14 cellular contexts compared by ENCODE assay signal in genomic region chr6:37492236-37493046, GRCh38. TPM values are rescaled to one million over a fixed set of nuclear protein-coding genes. Genes with fewer than 3 reads are reported as not detected.
DNase-seq lines count a peak whose midpoint lies in the region; ATAC-seq and TF ChIP-seq lines count a peak whose summit lies in the region.
"Had no signal": no experiment of that assay in that cellular context is flagged by ENCODE, and none has a peak within 500 bp of the region (broad histone marks: within the 10 kb centered on the region; RNA-seq: fewer than 3 reads in every experiment).

No MANE protein-coding gene starts in this region.

- H3K27ac Mint-ChIP-seq in H9 (peak overlapping the region; percentile 49 to 86 (median 66); a peak in 4 of 7 replicates), naive B cell (peak overlapping the region in 4 of 6 donors; percentile 24 to 66 (median 44))
- peak overlapping the region; percentile 56 for H3K27ac Mint-ChIP-seq in activated CD4-positive, alpha-beta memory T cell treated with anti-CD3 and anti-CD28 coated beads, Interleukin-2, amount 10 ng/mL, durations not matched to agents 7 days and 5 days

- intact Hi-C loops in gastrocnemius medialis (cut with DNase I; ENCODE audit: low total_unique reads), result no loop called here

- DNase-seq in NCI-H1436 (lab: John Stamatoyannopoulos, UW), result peak; percentile 54
- no peak for DNase-seq in NCI-H1436 treated with DMSO at 0.1 percent for 48 hours (lab: John Stamatoyannopoulos, UW)
- no peak for DNase-seq in H9
- no peak for DNase-seq in activated CD4-positive, alpha-beta memory T cell treated with anti-CD3 and anti-CD28 coated beads, Interleukin-2, amount 10 ng/mL, durations not matched to agents 7 days and 5 days
- DNase-seq in naive B cell, result no peak
- no peak for DNase-seq in activated gamma-delta T cell treated with Interleukin-2 at 50 U/mL for 16 hours
- no peak for DNase-seq in gastrocnemius medialis
- DNase-seq in suprapubic skin (ENCODE audit: low spot score in 2 of 2), result no peak
- DNase-seq: heart left ventricle, left ventricle myocardium inferior, occipital lobe, transverse colon had no signal

- H2AFZ ChIP-seq in H9 (ENCODE audit: low read length), result no peak overlapping the region

- no CpG with 5 or more reads among the region's 11 CpGs for WGBS in H9 (ENCODE audit: extremely low coverage, insufficient read length, low lambda C conversion rate)
- 55% methylated on average over 10 of the region's 11 CpGs for WGBS in suprapubic skin

- no peaks in the 10 kb centered on the region for H3K79me1 ChIP-seq in H9 (ENCODE audit: insufficient read depth, low read depth, low read length, poor library complexity, severe bottlenecking)

- H2AK5ac ChIP-seq in H9 (ENCODE audit: insufficient read length, low read length), result no peak overlapping the region

- no peak overlapping the region for H2BK20ac ChIP-seq in H9 (ENCODE audit: low read depth, low read length, poor library complexity, severe bottlenecking)

- no peak overlapping the region for H3K18ac ChIP-seq in H9 (ENCODE audit: insufficient read length, low read depth, low read length)

- TF ChIP-seq CTCF in H9 (conservative IDR thresholded peaks at IDR 0.05) (no peak), gastrocnemius medialis (IDR thresholded peaks at IDR 0.05 in 4 of 5, conservative IDR thresholded peaks at IDR 0.05 in 1 of 5) (no peak), suprapubic skin (IDR thresholded peaks at IDR 0.05) (no peak)

- H3K23me2 ChIP-seq in H9 (ENCODE audit: insufficient read length, low read depth, low read length, poor library complexity, severe bottlenecking), result no peaks in the 10 kb centered on the region

- H3K9me3 Mint-ChIP-seq in H9 (no peaks in the 10 kb centered on the region), naive B cell (no peaks in the 10 kb centered on the region)
- H3K9me3 Mint-ChIP-seq in activated CD4-positive, alpha-beta memory T cell treated with anti-CD3 and anti-CD28 coated beads, Interleukin-2, amount 10 ng/mL, durations not matched to agents 7 days and 5 days, result no peaks in the 10 kb centered on the region

- in situ Hi-C loops in gastrocnemius medialis (cut with MboI; ENCODE audit: low sequenced_read_pairs in 4 of 4), result loop anchor here in 3 of 4 donors (25.0 kb wide), 1 partner anchor 195 kb away; the partner anchor contains the start of gene MDGA1 (in 3 of the 3)

- H2BK120ac ChIP-seq in H9 (ENCODE audit: low read depth, low read length, poor library complexity, severe bottlenecking), result no peak overlapping the region

- H3K36me3 ChIP-seq in gastrocnemius medialis (no peaks in the 10 kb centered on the region), suprapubic skin (no peaks in the 10 kb centered on the region)
- H3K36me3 ChIP-seq: left ventricle myocardium inferior, transverse colon had no signal

- peak overlapping the region; percentile 19 for H3K4me2 ChIP-seq in H9 (ENCODE audit: insufficient read depth, insufficient read length, low read length)
- H3K4me2 ChIP-seq: KMS-11 had no signal

- H3K79me2 ChIP-seq in H9 (ENCODE audit: insufficient read depth, low read length), result no peaks in the 10 kb centered on the region

- peak overlapping the region in 1 of 2 experiments; percentile 45; a peak in 3 of 5 replicates for H3K4me3 Mint-ChIP-seq in H9
- H3K4me3 Mint-ChIP-seq in activated CD4-positive, alpha-beta memory T cell treated with anti-CD3 and anti-CD28 coated beads, Interleukin-2, amount 10 ng/mL, durations not matched to agents 7 days and 5 days, result no peak overlapping the region
- no peak overlapping the region for H3K4me3 Mint-ChIP-seq in naive B cell

- peaks cover 2% of the 10 kb centered on the region for H4K20me1 ChIP-seq in H9 (ENCODE audit: control insufficient read depth, insufficient read depth, insufficient read length)

- no peak for TF ChIP-seq EP300 in suprapubic skin (IDR thresholded peaks at IDR 0.05)

- H4K5ac ChIP-seq in H9 (ENCODE audit: insufficient read length, low read depth, low read length), result no peak overlapping the region

- H3K27me3 ChIP-seq in H9 (ENCODE audit: insufficient read depth, low read length) (no peaks in the 10 kb centered on the region), gastrocnemius medialis (no peaks in the 10 kb centered on the region), suprapubic skin (no peaks in the 10 kb centered on the region)
- H3K27me3 ChIP-seq: heart left ventricle, transverse colon had no signal

- H3K4me1 Mint-ChIP-seq in H9 (peaks cover 49 to 61% of the 10 kb centered on the region in 2 experiments), naive B cell (peaks cover 21 to 44% (median 35%) of the 10 kb centered on the region in 3 donors)
- H3K4me1 Mint-ChIP-seq in activated CD4-positive, alpha-beta memory T cell treated with anti-CD3 and anti-CD28 coated beads, Interleukin-2, amount 10 ng/mL, durations not matched to agents 7 days and 5 days, result peaks cover 83% of the 10 kb centered on the region

- H3K14ac ChIP-seq in H9 (ENCODE audit: insufficient read depth, low read length), result no peak overlapping the region

- no peak overlapping the region for H3K27ac ChIP-seq in H9 (ENCODE audit: insufficient read length, low read depth, low read length)
- no peak overlapping the region for H3K27ac ChIP-seq in gastrocnemius medialis
- no peak overlapping the region for H3K27ac ChIP-seq in suprapubic skin
- H3K27ac ChIP-seq: KMS-11, left ventricle myocardium inferior, transverse colon had no signal

- CTCF ChIA-PET in activated CD4-positive, alpha-beta memory T cell treated with anti-CD3 and anti-CD28 coated beads, Interleukin-2, amount 10 ng/mL, durations not matched to agents 7 days and 5 days (lab: Charles Lee), result interaction anchor here (0.5 to 2.9 kb wide), 5 partner anchors 10 to 195 kb away, joined by 3 to 16 read pairs (median 4); no protein-coding TSS in a partner anchor

- no peak overlapping the region for H3K9ac ChIP-seq in H9 (ENCODE audit: extremely low read depth, insufficient read length, low read length)
- H3K9ac ChIP-seq: KMS-11 had no signal

- no peak for TF ChIP-seq POLR2A in gastrocnemius medialis (IDR thresholded peaks at IDR 0.05)
- no peak for TF ChIP-seq POLR2A in suprapubic skin (IDR thresholded peaks at IDR 0.05)

- H3K9me3 ChIP-seq in H9 (ENCODE audit: control insufficient read depth, low read depth, low read length), result no peaks in the 10 kb centered on the region
- H3K9me3 ChIP-seq in gastrocnemius medialis, result no peaks in the 10 kb centered on the region
- no peaks in the 10 kb centered on the region for H3K9me3 ChIP-seq in suprapubic skin
- H3K9me3 ChIP-seq: heart left ventricle, left ventricle myocardium inferior, transverse colon had no signal

- H4K91ac ChIP-seq in H9 (ENCODE audit: insufficient read length, low read depth, low read length), result no peak overlapping the region

- no peak overlapping the region for H3K23ac ChIP-seq in H9 (ENCODE audit: insufficient read length, low read depth, low read length)

- POLR2A ChIA-PET in activated CD4-positive, alpha-beta memory T cell treated with anti-CD3 and anti-CD28 coated beads, Interleukin-2, amount 10 ng/mL, durations not matched to agents 7 days and 5 days (lab: Charles Lee), result interaction anchor here (1.0 to 3.3 kb wide), 5 partner anchors 7 to 24 kb away, joined by 3 to 29 read pairs (median 5); partner anchors contain the start of gene CCDC167

- no peak overlapping the region for H2BK12ac ChIP-seq in H9 (ENCODE audit: insufficient read length, low read depth, low read length)

- ATAC-seq in naive B cell (ENCODE audit: low read depth in 2 of 2) (no peak), gastrocnemius medialis (no peak)

- no peaks in the 10 kb centered on the region; a peak in 2 of 7 replicates for H3K36me3 Mint-ChIP-seq in H9 (ENCODE audit: insufficient read depth in 1 of 3, low read depth in 3 of 3)
- peaks cover 19% of the 10 kb centered on the region for H3K36me3 Mint-ChIP-seq in activated CD4-positive, alpha-beta memory T cell treated with anti-CD3 and anti-CD28 coated beads, Interleukin-2, amount 10 ng/mL, durations not matched to agents 7 days and 5 days (ENCODE audit: low read depth)
- no peaks in the 10 kb centered on the region for H3K36me3 Mint-ChIP-seq in naive B cell

- no peak overlapping the region for H4K8ac ChIP-seq in H9 (replicated peaks; ENCODE audit: insufficient read length, low read depth, low read length)

- H3K4ac ChIP-seq in H9 (ENCODE audit: low read depth, low read length), result no peak overlapping the region

- H3K27me3 Mint-ChIP-seq in H9 (ENCODE audit: low read depth) (peaks cover 1% of the 10 kb centered on the region), naive B cell (no peaks in the 10 kb centered on the region)
- H3K27me3 Mint-ChIP-seq in activated CD4-positive, alpha-beta memory T cell treated with anti-CD3 and anti-CD28 coated beads, Interleukin-2, amount 10 ng/mL, durations not matched to agents 7 days and 5 days, result no peaks in the 10 kb centered on the region

- no peak overlapping the region for H2BK15ac ChIP-seq in H9 (ENCODE audit: low read depth, low read length)

- no peak overlapping the region for H2BK5ac ChIP-seq in H9 (ENCODE audit: insufficient read length, low read length)

- H3K4me1 ChIP-seq in H9 (ENCODE audit: insufficient read depth, low read length), result peaks cover 5% of the 10 kb centered on the region; the same call in 1 of the 2 replicates
- no peaks in the 10 kb centered on the region for H3K4me1 ChIP-seq in gastrocnemius medialis
- H3K4me1 ChIP-seq in suprapubic skin, result peaks cover 17% of the 10 kb centered on the region

- H3K4me3 ChIP-seq in gastrocnemius medialis (no peak overlapping the region), suprapubic skin (no peak overlapping the region)
- H3K4me3 ChIP-seq: heart left ventricle, left ventricle myocardium inferior, skin epidermis, transverse colon had no signal

- H3T11ph ChIP-seq in H9 (ENCODE audit: low read length), result no peak overlapping the region

- no peak overlapping the region for H3K56ac ChIP-seq in H9 (ENCODE audit: insufficient read length, low read depth, low read length)

RNA-seq across cellular contexts. Expression of gene CCDC167, which starts 7.3 kb away (rescaled TPM):
- total RNA-seq in H9 (2021) (28.0 and 31.9 TPM in 2 replicates), gastrocnemius medialis (10 to 100 TPM; 23.4 to 35.0 (median 30.8) TPM), suprapubic skin (10 to 100 TPM; 16.3 to 31.3 (median 25.1) TPM)
- 10 to 100 TPM; 52.2 to 55.0 TPM for total RNA-seq in activated CD4-positive, alpha-beta memory T cell treated with anti-CD3 and anti-CD28 coated beads, Interleukin-2, amount 10 ng/mL, durations not matched to agents 7 days and 5 days
- polyA plus RNA-seq in naive B cell (ENCODE audit: low read depth in 6 of 6), result 10 to 100 TPM; 35.2 to 61.3 (median 52.4) TPM

RNA-seq across cellular contexts. Expression of gene CMTR1, which starts 59.4 kb away (rescaled TPM):
- total RNA-seq in H9 (2021) (34.8 and 35.0 TPM in 2 replicates), gastrocnemius medialis (10 to 100 TPM; 18.2 to 34.6 (median 25.4) TPM), suprapubic skin (10 to 100 TPM; 27.0 to 65.7 (median 28.9) TPM)
- total RNA-seq in activated CD4-positive, alpha-beta memory T cell treated with anti-CD3 and anti-CD28 coated beads, Interleukin-2, amount 10 ng/mL, durations not matched to agents 7 days and 5 days, result 10 to 100 TPM; 97.7 to 99.7 TPM
- polyA plus RNA-seq in naive B cell (ENCODE audit: low read depth in 6 of 6), result 10 to 100 TPM; 27.2 to 32.1 (median 28.9) TPM
